ENCODE assay signal across 8 cellular contexts in genomic region chrX:17859609-17860178, GRCh38. TPM values are rescaled to one million over a fixed set of nuclear protein-coding genes. Genes with fewer than 3 reads are reported as not detected.
DNase-seq lines count a peak whose midpoint lies in the region; ATAC-seq and TF ChIP-seq lines count a peak whose summit lies in the region.

No MANE protein-coding gene starts in this region.

- intact Hi-C loops in natural killer cell (cut with micrococcal nuclease) (no loop called here), breast epithelium (cut with DNase I; ENCODE audit: low total_unique reads) (loop anchor here (5.0 kb wide), 1 partner anchor 1088 kb away; no protein-coding TSS in a partner anchor), uterus (cut with DNase I; ENCODE audit: low total_unique reads) (no loop called here)

- ATAC-seq in natural killer cell, result no peak
- ATAC-seq in natural killer cell treated with Interleukin-12 subunit alpha and Interleukin-12 subunit beta and Interleukin-15 and Interleukin-18, amount 100 ng/mL, for 72 hours, result no peak
- no peak for ATAC-seq in GM18858 (IDR thresholded peaks at IDR 0.05; ENCODE audit: unreplicated experiment)

- H3K4me3 Mint-ChIP-seq in natural killer cell, result peak overlapping the region; percentile 51
- H3K4me3 Mint-ChIP-seq in natural killer cell treated with Interleukin-12 subunit alpha and Interleukin-12 subunit beta and Interleukin-15 and Interleukin-18, amount 100 ng/mL, for 72 hours, result no peak overlapping the region

- TF ChIP-seq POLR2A in breast epithelium (IDR thresholded peaks at IDR 0.05) (no peak), uterus (IDR thresholded peaks at IDR 0.05) (peak in 1 of 2 donors; percentile 16)

- no peaks in the 10 kb centered on the region for H3K4me1 Mint-ChIP-seq in natural killer cell
- no peaks in the 10 kb centered on the region for H3K4me1 Mint-ChIP-seq in natural killer cell treated with Interleukin-12 subunit alpha and Interleukin-12 subunit beta and Interleukin-15 and Interleukin-18, amount 100 ng/mL, for 72 hours (ENCODE audit: low read depth in 2 of 2)

- H3K27ac Mint-ChIP-seq in natural killer cell, result no peak overlapping the region
- no peak overlapping the region for H3K27ac Mint-ChIP-seq in natural killer cell treated with Interleukin-12 subunit alpha and Interleukin-12 subunit beta and Interleukin-15 and Interleukin-18, amount 100 ng/mL, for 72 hours

- H3K27me3 ChIP-seq in breast epithelium, result peaks cover 0 to 12% of the 10 kb centered on the region in 2 donors
- H3K27me3 ChIP-seq in uterus, result no peaks in the 10 kb centered on the region

- H3K27me3 Mint-ChIP-seq in natural killer cell (ENCODE audit: low read depth in 2 of 2), result peaks cover 27 to 73% of the 10 kb centered on the region in 2 donors
- peaks cover 46 to 47% of the 10 kb centered on the region in 2 donors for H3K27me3 Mint-ChIP-seq in natural killer cell treated with Interleukin-12 subunit alpha and Interleukin-12 subunit beta and Interleukin-15 and Interleukin-18, amount 100 ng/mL, for 72 hours

- H3K9me3 ChIP-seq in breast epithelium (no peaks in the 10 kb centered on the region), uterus (no peaks in the 10 kb centered on the region)

- DNase-seq in natural killer cell (no peak), breast epithelium (ENCODE audit: low spot score in 2 of 2) (peak; percentile 23 to 54), mucosa of gallbladder (ENCODE audit: low spot score) (peak; percentile 25), uterus (no peak), MV-4-11 (lab: John Stamatoyannopoulos, UW) (no peak), DMS153 treated with DMSO at 0.1 percent for 48 hours (lab: John Stamatoyannopoulos, UW; ENCODE audit: unreplicated experiment) (no peak)
- no peak for DNase-seq in natural killer cell treated with Interleukin-12 subunit alpha and Interleukin-12 subunit beta and Interleukin-15 and Interleukin-18, amount 100 ng/mL, for 72 hours (ENCODE audit: low spot score)

- H3K4me1 ChIP-seq in breast epithelium, result no peaks in the 10 kb centered on the region
- no peaks in the 10 kb centered on the region for H3K4me1 ChIP-seq in uterus

- no peak for TF ChIP-seq CTCF in natural killer cell (IDR thresholded peaks at IDR 0.05)
- no peak for TF ChIP-seq CTCF in breast epithelium (IDR thresholded peaks at IDR 0.05)
- TF ChIP-seq CTCF in uterus (IDR thresholded peaks at IDR 0.05), result no peak

- H3K36me3 Mint-ChIP-seq in natural killer cell, result no peaks in the 10 kb centered on the region
- H3K36me3 Mint-ChIP-seq in natural killer cell treated with Interleukin-12 subunit alpha and Interleukin-12 subunit beta and Interleukin-15 and Interleukin-18, amount 100 ng/mL, for 72 hours, result no peaks in the 10 kb centered on the region

- H3K27ac ChIP-seq in breast epithelium (peak overlapping the region; percentile 65 to 81), uterus (peak overlapping the region; percentile 81 to 88)

- H3K36me3 ChIP-seq in breast epithelium (no peaks in the 10 kb centered on the region), uterus (no peaks in the 10 kb centered on the region)

- H3K9me3 Mint-ChIP-seq in natural killer cell, result peaks cover 0 to 2% of the 10 kb centered on the region in 2 donors
- no peaks in the 10 kb centered on the region for H3K9me3 Mint-ChIP-seq in natural killer cell treated with Interleukin-12 subunit alpha and Interleukin-12 subunit beta and Interleukin-15 and Interleukin-18, amount 100 ng/mL, for 72 hours

- H3K4me3 ChIP-seq in breast epithelium (peak overlapping the region; percentile 66 to 80 (median 67)), uterus (peak overlapping the region; percentile 46 to 57)

RNA-seq across cellular contexts. Expression of gene RAI2, which starts 1.4 kb away (rescaled TPM):
- total RNA-seq in natural killer cell, result not detected
- total RNA-seq in natural killer cell treated with Interleukin-12 subunit alpha and Interleukin-12 subunit beta and Interleukin-15 and Interleukin-18, amount 100 ng/mL, for 72 hours, result 1 to 10 TPM in 1 of 2 donors, not detected in 1; 1.1 TPM
- 10 to 100 TPM; 12.0 to 38.9 (median 18.0) TPM for total RNA-seq in breast epithelium
- total RNA-seq in mucosa of gallbladder, result 45.7 TPM
- total RNA-seq in uterus, result 10 to 100 TPM in 3 of 4 donors, 1 to 10 TPM in 1; 6.0 to 80.1 (median 27.5) TPM

Comparison
In these comparisons a context has a peak if more than half of its experiments do, and no peak if none do; other contexts are left out.
1. DNase-seq: peak in breast epithelium (2 of 2) and mucosa of gallbladder (single experiment); none in natural killer cell (single experiment), natural killer cell treated with Interleukin-12 subunit alpha and Interleukin-12 subunit beta and Interleukin-15 and Interleukin-18, amount 100 ng/mL, for 72 hours (single experiment), uterus (0 of 2), MV-4-11 (single experiment) and DMS153 treated with DMSO at 0.1 percent for 48 hours (single experiment).